20 cellular contexts compared by ENCODE assay signal in the genomic region with DNA sequence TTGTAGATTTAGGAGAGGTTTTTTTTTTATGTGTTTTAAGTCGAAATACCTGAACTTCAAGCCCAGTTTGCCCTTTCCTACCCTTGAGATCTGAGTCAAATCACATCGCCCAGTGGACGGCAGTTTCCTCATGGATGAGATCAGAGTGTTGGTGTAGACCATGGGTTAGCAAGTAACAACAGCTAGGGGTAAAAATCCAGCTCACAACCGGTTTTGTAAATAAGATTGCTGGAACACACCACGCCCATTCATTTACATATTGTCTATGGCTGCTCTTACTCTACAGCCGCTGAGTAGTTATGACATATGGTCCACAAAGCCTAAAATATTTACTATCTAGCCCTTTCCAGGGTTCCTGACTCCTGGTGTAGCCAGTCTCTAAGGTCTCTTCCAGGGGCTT.
DNase-seq lines count a peak whose midpoint lies in the region; ATAC-seq and TF ChIP-seq lines count a peak whose summit lies in the region.
"Had no signal": no experiment of that assay in that cellular context is flagged by ENCODE, and none has a peak within 500 bp of the region (broad histone marks: within the 10 kb centered on the region; RNA-seq: fewer than 3 reads in every experiment).

No MANE protein-coding gene starts in this region.

- ATAC-seq in esophagus mucosa (peak; percentile 84), left lung (no peak)

- DNase-seq in MM.1S, result peak; percentile 40
- no peak for DNase-seq in activated CD4-positive, alpha-beta T cell treated with anti-CD3 and anti-CD28 coated beads, Interleukin-2, amount 50 U/mL, for 4 hours
- DNase-seq in left lung, result no peak
- no peak for DNase-seq in NCI-H1092 treated with DMSO at 0.1 percent for 48 hours (lab: John Stamatoyannopoulos, UW)
- DNase-seq: activated CD4-positive, alpha-beta T cell treated with anti-CD3 and anti-CD28 coated beads, Interleukin-2, amount 10 ng/mL, durations not matched to agents 24 days and 14 days; activated naive CD4-positive, alpha-beta T cell treated with anti-CD3 and anti-CD28 coated beads, Interleukin-2, amount 10 ng/mL, durations not matched to agents 7 days and 5 days; activated T-cell treated with anti-CD3 and anti-CD28 coated beads for 4 hours; CD4-positive, CD25-positive, alpha-beta regulatory T cell; DND-41; H7; heart right ventricle; islet precursor cell; NCI-H1436 treated with DMSO at 0.1 percent for 48 hours; NCI-H446; stimulated activated CD4-positive, alpha-beta T cell treated with anti-CD3 and anti-CD28 coated beads, Interleukin-4, amount 100 ng/mL, for 4 hours had no signal

- intact Hi-C loops in left lung (cut with DNase I), result no loop called here

- H3K79me2 ChIP-seq in MM.1S (ENCODE audit: low read length), result no peaks in the 10 kb centered on the region
- no peaks in the 10 kb centered on the region for H3K79me2 ChIP-seq in parathyroid adenoma

- H3K27me3 ChIP-seq in MM.1S (replicated peaks; ENCODE audit: insufficient read depth, low read length) (no peaks in the 10 kb centered on the region), parathyroid adenoma (ENCODE audit: control insufficient read depth, insufficient read depth, low read length) (no peaks in the 10 kb centered on the region), left lung (no peaks in the 10 kb centered on the region)
- H3K27me3 ChIP-seq: heart right ventricle, tibial nerve had no signal

- H3K9me2 ChIP-seq in MM.1S (replicated peaks; ENCODE audit: insufficient read depth, low read length), result no peaks in the 10 kb centered on the region

- H3K36me3 ChIP-seq in MM.1S (replicated peaks; ENCODE audit: insufficient read depth, low read length), result no peaks in the 10 kb centered on the region
- H3K36me3 ChIP-seq in parathyroid adenoma (ENCODE audit: control insufficient read depth, insufficient read depth, low read length), result no peaks in the 10 kb centered on the region
- H3K36me3 ChIP-seq in left lung, result no peaks in the 10 kb centered on the region
- H3K36me3 ChIP-seq: heart right ventricle, tibial nerve had no signal

- no peaks in the 10 kb centered on the region for H3K9me3 ChIP-seq in MM.1S (replicated peaks; ENCODE audit: insufficient read depth, low read length)
- H3K9me3 ChIP-seq in parathyroid adenoma (ENCODE audit: control insufficient read depth, low read length), result no peaks in the 10 kb centered on the region
- H3K9me3 ChIP-seq in left lung, result no peaks in the 10 kb centered on the region
- H3K9me3 ChIP-seq: heart right ventricle, tibial nerve had no signal

- TF ChIP-seq CTCF in MM.1S (IDR thresholded peaks at IDR 0.05; ENCODE audit: low read length) (no peak), parathyroid adenoma (IDR thresholded peaks at IDR 0.05) (no peak), left lung (IDR thresholded peaks at IDR 0.05) (no peak)

- H4K20me1 ChIP-seq in MM.1S (ENCODE audit: insufficient read depth, low read length), result no peaks in the 10 kb centered on the region

- peak overlapping the region; percentile 53 for H3K9ac ChIP-seq in MM.1S (ENCODE audit: low read length)
- H3K9ac ChIP-seq in parathyroid adenoma, result no peak overlapping the region

- peaks cover 64% of the 10 kb centered on the region for H3K4me1 ChIP-seq in MM.1S (ENCODE audit: low read length)
- peaks cover 67% of the 10 kb centered on the region for H3K4me1 ChIP-seq in parathyroid adenoma
- H3K4me1 ChIP-seq in left lung, result peaks cover 0 to 38% of the 10 kb centered on the region in 2 donors

- H2AFZ ChIP-seq in MM.1S (ENCODE audit: low read length), result peak overlapping the region; percentile 61; the same call in 1 of the 2 replicates
- H2AFZ ChIP-seq in parathyroid adenoma, result peak overlapping the region; percentile 74

- peaks cover 30% of the 10 kb centered on the region for H3F3A ChIP-seq in MM.1S (ENCODE audit: insufficient read depth, low read length)

- H3K27ac ChIP-seq in MM.1S (ENCODE audit: low read length), result peak overlapping the region; percentile 91
- H3K27ac ChIP-seq in parathyroid adenoma, result peak overlapping the region; percentile 96
- no peak overlapping the region for H3K27ac ChIP-seq in left lung
- H3K27ac ChIP-seq: SK-N-MC, tibial nerve had no signal

- peak overlapping the region; percentile 58; the same call in 1 of the 2 replicates for H3K4me2 ChIP-seq in MM.1S (ENCODE audit: low read depth, low read length)
- H3K4me2 ChIP-seq in parathyroid adenoma (ENCODE audit: low read length), result peak overlapping the region; percentile 65

- peak overlapping the region; percentile 25; the same call in 1 of the 2 replicates for H3K4me3 ChIP-seq in GM08714 (ENCODE audit: low read length)
- H3K4me3 ChIP-seq in MM.1S (ENCODE audit: low read length), result no peak overlapping the region
- peak overlapping the region; percentile 32 for H3K4me3 ChIP-seq in parathyroid adenoma (ENCODE audit: low read depth, low read length)
- no peak overlapping the region for H3K4me3 ChIP-seq in left lung
- H3K4me3 ChIP-seq: heart right ventricle, SK-N-MC, tibial nerve had no signal

Comparison
In these comparisons a context has a peak if more than half of its experiments do, and no peak if none do; other contexts are left out.
1. H3K4me3 ChIP-seq: peak in GM08714 (single experiment) and parathyroid adenoma (single experiment); none in MM.1S (single experiment) and left lung (0 of 2).
2. H3K27ac ChIP-seq: peak in MM.1S (single experiment) and parathyroid adenoma (single experiment); none in left lung (0 of 2).